Comparison of ENCODE assay signal across 8 cellular contexts in the genomic region with DNA sequence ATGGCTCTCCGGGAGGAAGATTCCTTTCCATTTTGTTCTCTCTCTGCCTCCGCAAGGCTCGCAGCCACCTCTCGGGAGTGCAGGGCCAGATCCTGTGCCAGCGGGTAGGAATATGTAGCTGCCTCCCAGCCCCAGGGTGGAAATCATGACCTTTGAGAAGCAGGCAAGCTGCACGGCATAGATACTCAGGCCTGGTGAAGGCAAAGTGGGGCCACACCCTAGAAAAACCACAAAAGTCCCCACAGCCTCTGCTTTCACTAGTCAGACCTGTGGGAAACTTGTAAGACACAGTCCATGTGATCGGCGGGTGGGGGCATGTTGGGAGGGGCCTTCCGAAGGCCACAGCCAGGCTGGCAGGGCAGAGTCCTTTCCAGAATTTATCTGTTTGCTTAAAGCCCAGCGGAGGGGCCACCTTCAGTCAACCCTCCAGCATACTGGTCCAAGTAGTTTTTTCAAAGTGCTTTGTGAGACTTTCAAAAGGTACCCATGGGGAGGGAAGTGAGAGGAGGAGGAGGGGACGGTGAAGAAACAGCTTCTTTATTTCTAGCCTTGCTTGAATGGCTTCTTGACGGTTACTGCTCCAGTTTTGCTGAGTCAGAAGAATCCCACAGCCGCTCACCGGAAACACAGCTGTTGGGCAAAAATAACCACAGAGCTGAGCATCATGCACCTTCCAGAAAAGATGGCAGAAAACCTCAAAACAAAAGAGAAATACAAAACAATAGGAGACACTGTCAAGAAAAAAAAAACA. TPM values are rescaled to one million over a fixed set of nuclear protein-coding genes. Genes with fewer than 3 reads are reported as not detected.
DNase-seq lines count a peak whose midpoint lies in the region; ATAC-seq, FAIRE-seq and TF ChIP-seq lines count a peak whose summit lies in the region.

A gene (plus strand): TSS at position 52 of the 751 bp plus-strand sequence. CDS start 16,562 bp downstream, outside the sequence.

- no peaks in the 10 kb centered on the region for H3K9me3 ChIP-seq in MM.1S (replicated peaks; ENCODE audit: insufficient read depth, low read length)
- no peaks in the 10 kb centered on the region for H3K9me3 ChIP-seq in endothelial cell of umbilical vein (replicated peaks; ENCODE audit: control insufficient read depth, insufficient read depth, low read length)
- no peaks in the 10 kb centered on the region for H3K9me3 ChIP-seq in mucosa of stomach (ENCODE audit: control insufficient read depth, low read length)

- H3K9ac ChIP-seq in MM.1S (ENCODE audit: low read length) = peak within 1 kb of the TSS; percentile 71
- no peak within 1 kb of the TSS for H3K9ac ChIP-seq in endothelial cell of umbilical vein (replicated peaks; ENCODE audit: extremely low read depth, insufficient read depth, low read length)
- peak within 1 kb of the TSS; percentile 37 for H3K9ac ChIP-seq in mucosa of stomach (ENCODE audit: low read length)

- peak; percentile 90 for ATAC-seq in activated CD8-positive, alpha-beta T cell treated with anti-CD3 and anti-CD28 coated beads for 36 hours

- H3K9me2 ChIP-seq in MM.1S (replicated peaks; ENCODE audit: insufficient read depth, low read length) = no peaks in the 10 kb centered on the region

- H3F3A ChIP-seq in MM.1S (ENCODE audit: insufficient read depth, low read length) = peaks cover 17% of the 10 kb centered on the region

- POLR2A ChIA-PET in activated CD8-positive, alpha-beta T cell treated with anti-CD3 and anti-CD28 coated beads for 36 hours (lab: Charles Lee) = interaction anchor here (0.6 to 2.1 kb wide), 7 partner anchors 8 to 174 kb away, joined by 3 to 10 read pairs (median 4); no protein-coding TSS in a partner anchor
- POLR2A ChIA-PET in endothelial cell of umbilical vein (lab: Charles Lee) = no interaction called here

- H3K4me3 ChIP-seq in MM.1S (ENCODE audit: low read length) (peak within 1 kb of the TSS; percentile 51), endothelial cell of umbilical vein (replicated peaks in 1 of 3; ENCODE audit: insufficient read depth in 1 of 3, low read depth in 1 of 3, low read length in 3 of 3) (no peak within 1 kb of the TSS), mucosa of stomach (ENCODE audit: low read length) (no peak within 1 kb of the TSS)

- H3K27ac ChIP-seq in MM.1S (ENCODE audit: low read length) (peak within 1 kb of the TSS; percentile 98), endothelial cell of umbilical vein (ENCODE audit: insufficient read depth, low read depth, low read length) (no peak within 1 kb of the TSS)

- peaks cover 33% of the 10 kb centered on the region for H3K4me1 Mint-ChIP-seq in activated CD8-positive, alpha-beta T cell treated with anti-CD3 and anti-CD28 coated beads for 36 hours (ENCODE audit: low read depth)

- no peaks in the 10 kb centered on the region for H3K36me3 ChIP-seq in MM.1S (replicated peaks; ENCODE audit: insufficient read depth, low read length)
- no peaks in the 10 kb centered on the region for H3K36me3 ChIP-seq in endothelial cell of umbilical vein (ENCODE audit: control insufficient read depth in 2 of 2, extremely low read depth in 1 of 2, insufficient read depth in 2 of 2, low read length in 2 of 2)
- H3K36me3 ChIP-seq in mucosa of stomach (ENCODE audit: control insufficient read depth, insufficient read depth, low read length) = no peaks in the 10 kb centered on the region

- no TSS peak for BruUV-seq in endothelial cell of umbilical vein (replicated peaks; lab: Mats Ljungman, UMichigan)

- peak within 1 kb of the TSS; percentile 51; the same call in 1 of the 2 replicates for H2AFZ ChIP-seq in MM.1S (ENCODE audit: low read length)
- no peak within 1 kb of the TSS for H2AFZ ChIP-seq in endothelial cell of umbilical vein (ENCODE audit: low read depth, low read length)

- H3K9me1 ChIP-seq in endothelial cell of umbilical vein (replicated peaks; ENCODE audit: control insufficient read depth, extremely low read depth, insufficient read depth, low read length) = no peaks in the 10 kb centered on the region

- H3K79me2 ChIP-seq in MM.1S (ENCODE audit: low read length) (no peaks in the 10 kb centered on the region), endothelial cell of umbilical vein (ENCODE audit: control insufficient read depth, insufficient read depth, low read length) (no peaks in the 10 kb centered on the region)

- CTCF ChIA-PET in activated CD8-positive, alpha-beta T cell treated with anti-CD3 and anti-CD28 coated beads for 36 hours (lab: Charles Lee) = interaction anchor here (0.8 to 1.8 kb wide), 8 partner anchors 8 to 562 kb away, joined by 3 to 6 read pairs (median 4); no protein-coding TSS in a partner anchor
- CTCF ChIA-PET in endothelial cell of umbilical vein (lab: Charles Lee) = interaction anchor here (0.7 to 1.7 kb wide), 3 partner anchors 8 to 23 kb away, joined by 3 to 9 read pairs (median 4); no protein-coding TSS in a partner anchor

- H3K27me3 ChIP-seq in MM.1S (replicated peaks; ENCODE audit: insufficient read depth, low read length) = no peaks in the 10 kb centered on the region
- no peaks in the 10 kb centered on the region for H3K27me3 ChIP-seq in endothelial cell of umbilical vein (ENCODE audit: control insufficient read depth in 2 of 2, insufficient read depth in 2 of 2, low read length in 2 of 2)
- H3K27me3 ChIP-seq in mucosa of stomach (ENCODE audit: control insufficient read depth, insufficient read depth, low read length) = no peaks in the 10 kb centered on the region

- peak; percentile 90 for FAIRE-seq in H54 (lab: Jason Lieb, UNC)
- peak; percentile 8 for FAIRE-seq in endothelial cell of umbilical vein (lab: Jason Lieb, UNC)

- H3K27me3 Mint-ChIP-seq in activated CD8-positive, alpha-beta T cell treated with anti-CD3 and anti-CD28 coated beads for 36 hours = no peaks in the 10 kb centered on the region

- no peak for TF ChIP-seq CTCF in MM.1S (IDR thresholded peaks at IDR 0.05; ENCODE audit: low read length)
- TF ChIP-seq CTCF in activated CD8-positive, alpha-beta T cell treated with anti-CD3 and anti-CD28 coated beads for 36 hours (IDR thresholded peaks at IDR 0.05) = no peak
- TF ChIP-seq CTCF in endothelial cell of umbilical vein (IDR thresholded peaks at IDR 0.05; ENCODE audit: extremely low read depth in 1 of 2, insufficient read depth in 1 of 2, low read depth in 1 of 2, low read length in 2 of 2) = no peak

- peak within 1 kb of the TSS; percentile 67 for H3K4me3 Mint-ChIP-seq in activated CD8-positive, alpha-beta T cell treated with anti-CD3 and anti-CD28 coated beads for 36 hours

- TF ChIP-seq POLR2A in H54 (IDR thresholded peaks at IDR 0.05; ENCODE audit: low read depth, low read length) = no peak
- no peak for TF ChIP-seq POLR2A in endothelial cell of umbilical vein (IDR thresholded peaks at IDR 0.05; ENCODE audit: low read depth, low read length)

- H4K20me1 ChIP-seq in MM.1S (ENCODE audit: insufficient read depth, low read length) (no peaks in the 10 kb centered on the region), endothelial cell of umbilical vein (replicated peaks; ENCODE audit: control insufficient read depth, extremely low read depth, insufficient read depth, low read length) (no peaks in the 10 kb centered on the region)

- peaks cover 6% of the 10 kb centered on the region for H3K9me3 Mint-ChIP-seq in activated CD8-positive, alpha-beta T cell treated with anti-CD3 and anti-CD28 coated beads for 36 hours

- peak within 1 kb of the TSS; percentile 97 for H3K27ac Mint-ChIP-seq in activated CD8-positive, alpha-beta T cell treated with anti-CD3 and anti-CD28 coated beads for 36 hours

- peaks cover 5% of the 10 kb centered on the region for H3K36me3 Mint-ChIP-seq in activated CD8-positive, alpha-beta T cell treated with anti-CD3 and anti-CD28 coated beads for 36 hours (ENCODE audit: low read depth)

- dilution Hi-C loops in endothelial cell of umbilical vein (cut with MboI; ENCODE audit: extremely low pct_ligation_motif_present, low sequenced_read_pairs) = no loop called here

- H3K4me1 ChIP-seq in MM.1S (ENCODE audit: low read length) (peaks cover 17% of the 10 kb centered on the region), endothelial cell of umbilical vein (ENCODE audit: control insufficient read depth, extremely low read depth, insufficient read depth, low read length) (no peaks in the 10 kb centered on the region), mucosa of stomach (ENCODE audit: control insufficient read depth, insufficient read depth, low read length) (peaks cover 16% of the 10 kb centered on the region)

- intact Hi-C loops in activated CD8-positive, alpha-beta T cell treated with anti-CD3 and anti-CD28 coated beads for 36 hours (cut with micrococcal nuclease) = no loop called here
- intact Hi-C loops in endothelial cell of umbilical vein (cut with micrococcal nuclease) = no loop called here

- H3K4me2 ChIP-seq in MM.1S (ENCODE audit: low read depth, low read length) (peak within 1 kb of the TSS; percentile 84), endothelial cell of umbilical vein (ENCODE audit: insufficient read depth, low read length) (no peak within 1 kb of the TSS)

- peak; percentile 56 for DNase-seq in GM03348 (ENCODE audit: low spot score)
- peak; percentile 83 for DNase-seq in H54 (ENCODE audit: insufficient read length, low spot score)
- peak; percentile 91 for DNase-seq in MM.1S
- peak; percentile 93 for DNase-seq in activated CD8-positive, alpha-beta T cell treated with anti-CD3 and anti-CD28 coated beads for 36 hours
- DNase-seq in endothelial cell of umbilical vein (ENCODE audit: low read depth, low spot score) = no peak
- DNase-seq in stimulated activated CD8-positive, alpha-beta memory T cell treated with anti-CD3 and anti-CD28 coated beads, Interleukin-7, amount 100 ng/mL, for 1 hour (ENCODE audit: low read depth in 2 of 2) = peak; percentile 41 to 52
- DNase-seq in NCI-H1105 (lab: John Stamatoyannopoulos, UW) = no peak

TF ChIP-seq in endothelial cell of umbilical vein, 7 proteins besides CTCF, POLR2A, EP300 and RAD21 (continues in another document):
- TF ChIP-seq FOS (IDR thresholded peaks at IDR 0.05; ENCODE audit: borderline replicate concordance, insufficient read depth, low read length) (no peak), MYC (IDR thresholded peaks at IDR 0.05; ENCODE audit: low read depth, low read length) (no peak), EZH2 (IDR thresholded peaks at IDR 0.05; ENCODE audit: borderline replicate concordance, low read depth, low read length, severe bottlenecking) (no peak), JUN (IDR thresholded peaks at IDR 0.05; ENCODE audit: borderline replicate concordance, insufficient read depth, insufficient read length, low read depth) (no peak), POLR2AphosphoS5 (IDR thresholded peaks at IDR 0.05; ENCODE audit: insufficient read depth, low read depth, low read length) (no peak)

RNA-seq across cellular contexts. Expression of the gene that starts here (rescaled TPM):
- total RNA-seq in activated CD8-positive, alpha-beta T cell treated with anti-CD3 and anti-CD28 coated beads for 36 hours = 1 to 10 TPM; 1.9 to 3.1 TPM
- 4.1 TPM in 1 of 2 replicates, not detected in the other for total RNA-seq in endothelial cell of umbilical vein
- polyA plus RNA-seq in endothelial cell of umbilical vein = 0.32 and 0.49 TPM in 2 replicates
- polyA plus RNA-seq in endothelial cell of umbilical vein (2011; cell fraction: cytosol; rRNA removed) = 0.82 and 1.1 TPM in 2 replicates
- polyA plus RNA-seq in endothelial cell of umbilical vein (2011; cell fraction: nucleus; rRNA removed) = 0.50 and 1.1 TPM in 2 replicates
- polyA plus RNA-seq in endothelial cell of umbilical vein (2012) = 11.5 and 15.5 TPM in 2 replicates
- 1.2 TPM in 1 of 2 replicates, not detected in the other for polyA minus RNA-seq in endothelial cell of umbilical vein
- polyA minus RNA-seq in endothelial cell of umbilical vein (2011; cell fraction: cytosol; rRNA and poly(A)+ RNA removed) = not detected
- not detected in 2 replicates for polyA minus RNA-seq in endothelial cell of umbilical vein (2011; cell fraction: nucleus; rRNA and poly(A)+ RNA removed)

Comparison
In these comparisons a context has a peak if more than half of its experiments do, and no peak if none do; other contexts are left out.
1. DNase-seq: peak in GM03348 (single experiment), H54 (single experiment), MM.1S (single experiment), activated CD8-positive, alpha-beta T cell treated with anti-CD3 and anti-CD28 coated beads for 36 hours (single experiment) and stimulated activated CD8-positive, alpha-beta memory T cell treated with anti-CD3 and anti-CD28 coated beads, Interleukin-7, amount 100 ng/mL, for 1 hour (2 of 2); none in endothelial cell of umbilical vein (single experiment) and NCI-H1105 (single experiment).